Comparison of ENCODE assay signal across 1 cellular context in the genomic region with DNA sequence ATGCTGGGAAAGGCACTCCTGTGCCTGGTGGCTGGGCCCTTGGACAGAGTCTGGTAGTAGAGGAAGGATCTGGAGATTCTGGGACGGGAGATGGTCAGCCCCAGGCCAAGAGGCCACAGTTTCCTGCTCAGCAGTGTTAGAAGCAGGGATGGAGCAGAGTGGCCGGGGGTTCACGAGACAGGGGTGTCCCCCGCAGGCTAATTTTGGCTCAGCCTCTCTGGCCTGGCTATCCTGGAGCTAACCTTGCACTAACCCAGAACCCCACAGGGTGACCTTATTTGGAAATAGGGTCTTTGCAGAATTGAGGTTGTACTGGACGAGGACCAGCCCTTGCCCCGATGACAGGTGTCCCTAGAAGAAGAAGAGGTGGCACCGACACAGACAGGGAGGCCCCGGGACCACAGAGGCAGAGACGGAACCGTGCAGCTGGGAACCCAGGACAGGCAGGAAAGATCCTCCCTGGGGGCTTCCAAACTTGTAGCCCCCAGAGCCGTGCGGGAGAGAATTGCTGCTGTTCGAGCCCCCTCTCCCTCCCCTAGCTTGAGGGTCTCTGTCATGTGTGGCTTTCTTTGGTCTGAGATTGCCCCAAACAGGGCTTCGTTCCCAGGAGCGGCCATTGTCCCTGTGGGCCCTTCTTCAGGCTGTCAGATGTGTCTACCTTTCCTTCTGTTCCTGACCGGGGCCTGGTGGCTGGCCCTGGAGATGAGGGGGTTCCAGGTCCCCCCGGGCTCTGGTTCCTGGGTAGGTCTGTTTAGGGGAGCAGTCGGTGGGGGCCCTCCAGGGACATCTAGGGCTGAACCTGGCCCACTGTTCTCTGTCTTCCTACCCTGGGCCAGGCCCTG.
TF ChIP-seq lines count a peak whose summit lies in the region.

No MANE protein-coding gene starts in this region.

TF ChIP-seq in GM23338, 12 proteins besides CTCF, POLR2A, EP300 and RAD21 (continued from another document):
- TF ChIP-seq, protein P1, sequence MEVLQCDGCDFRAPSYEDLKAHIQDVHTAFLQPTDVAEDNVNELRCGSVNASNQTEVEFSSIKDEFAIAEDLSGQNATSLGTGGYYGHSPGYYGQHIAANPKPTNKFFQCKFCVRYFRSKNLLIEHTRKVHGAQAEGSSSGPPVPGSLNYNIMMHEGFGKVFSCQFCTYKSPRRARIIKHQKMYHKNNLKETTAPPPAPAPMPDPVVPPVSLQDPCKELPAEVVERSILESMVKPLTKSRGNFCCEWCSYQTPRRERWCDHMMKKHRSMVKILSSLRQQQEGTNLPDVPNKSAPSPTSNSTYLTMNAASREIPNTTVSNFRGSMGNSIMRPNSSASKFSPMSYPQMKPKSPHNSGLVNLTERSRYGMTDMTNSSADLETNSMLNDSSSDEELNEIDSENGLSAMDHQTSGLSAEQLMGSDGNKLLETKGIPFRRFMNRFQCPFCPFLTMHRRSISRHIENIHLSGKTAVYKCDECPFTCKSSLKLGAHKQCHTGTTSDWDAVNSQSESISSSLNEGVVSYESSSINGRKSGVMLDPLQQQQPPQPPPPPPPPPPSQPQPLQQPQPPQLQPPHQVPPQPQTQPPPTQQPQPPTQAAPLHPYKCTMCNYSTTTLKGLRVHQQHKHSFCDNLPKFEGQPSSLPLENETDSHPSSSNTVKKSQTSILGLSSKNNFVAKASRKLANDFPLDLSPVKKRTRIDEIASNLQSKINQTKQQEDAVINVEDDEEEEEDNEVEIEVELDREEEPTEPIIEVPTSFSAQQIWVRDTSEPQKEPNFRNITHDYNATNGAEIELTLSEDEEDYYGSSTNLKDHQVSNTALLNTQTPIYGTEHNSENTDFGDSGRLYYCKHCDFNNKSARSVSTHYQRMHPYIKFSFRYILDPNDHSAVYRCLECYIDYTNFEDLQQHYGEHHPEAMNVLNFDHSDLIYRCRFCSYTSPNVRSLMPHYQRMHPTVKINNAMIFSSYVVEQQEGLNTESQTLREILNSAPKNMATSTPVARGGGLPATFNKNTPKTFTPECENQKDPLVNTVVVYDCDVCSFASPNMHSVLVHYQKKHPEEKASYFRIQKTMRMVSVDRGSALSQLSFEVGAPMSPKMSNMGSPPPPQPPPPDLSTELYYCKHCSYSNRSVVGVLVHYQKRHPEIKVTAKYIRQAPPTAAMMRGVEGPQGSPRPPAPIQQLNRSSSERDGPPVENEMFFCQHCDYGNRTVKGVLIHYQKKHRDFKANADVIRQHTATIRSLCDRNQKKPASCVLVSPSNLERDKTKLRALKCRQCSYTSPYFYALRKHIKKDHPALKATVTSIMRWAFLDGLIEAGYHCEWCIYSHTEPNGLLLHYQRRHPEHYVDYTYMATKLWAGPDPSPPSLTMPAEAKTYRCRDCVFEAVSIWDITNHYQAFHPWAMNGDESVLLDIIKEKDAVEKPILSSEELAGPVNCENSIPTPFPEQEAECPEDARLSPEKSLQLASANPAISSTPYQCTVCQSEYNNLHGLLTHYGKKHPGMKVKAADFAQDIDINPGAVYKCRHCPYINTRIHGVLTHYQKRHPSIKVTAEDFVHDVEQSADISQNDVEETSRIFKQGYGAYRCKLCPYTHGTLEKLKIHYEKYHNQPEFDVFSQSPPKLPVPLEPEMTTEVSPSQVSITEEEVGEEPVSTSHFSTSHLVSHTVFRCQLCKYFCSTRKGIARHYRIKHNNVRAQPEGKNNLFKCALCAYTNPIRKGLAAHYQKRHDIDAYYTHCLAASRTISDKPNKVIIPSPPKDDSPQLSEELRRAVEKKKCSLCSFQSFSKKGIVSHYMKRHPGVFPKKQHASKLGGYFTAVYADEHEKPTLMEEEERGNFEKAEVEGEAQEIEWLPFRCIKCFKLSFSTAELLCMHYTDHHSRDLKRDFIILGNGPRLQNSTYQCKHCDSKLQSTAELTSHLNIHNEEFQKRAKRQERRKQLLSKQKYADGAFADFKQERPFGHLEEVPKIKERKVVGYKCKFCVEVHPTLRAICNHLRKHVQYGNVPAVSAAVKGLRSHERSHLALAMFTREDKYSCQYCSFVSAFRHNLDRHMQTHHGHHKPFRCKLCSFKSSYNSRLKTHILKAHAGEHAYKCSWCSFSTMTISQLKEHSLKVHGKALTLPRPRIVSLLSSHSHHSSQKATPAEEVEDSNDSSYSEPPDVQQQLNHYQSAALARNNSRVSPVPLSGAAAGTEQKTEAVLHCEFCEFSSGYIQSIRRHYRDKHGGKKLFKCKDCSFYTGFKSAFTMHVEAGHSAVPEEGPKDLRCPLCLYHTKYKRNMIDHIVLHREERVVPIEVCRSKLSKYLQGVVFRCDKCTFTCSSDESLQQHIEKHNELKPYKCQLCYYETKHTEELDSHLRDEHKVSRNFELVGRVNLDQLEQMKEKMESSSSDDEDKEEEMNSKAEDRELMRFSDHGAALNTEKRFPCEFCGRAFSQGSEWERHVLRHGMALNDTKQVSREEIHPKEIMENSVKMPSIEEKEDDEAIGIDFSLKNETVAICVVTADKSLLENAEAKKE (CRISPR knock-in tag; IDR thresholded peaks at IDR 0.05): no peak
- no peak for TF ChIP-seq JUNB (IDR thresholded peaks at IDR 0.05; ENCODE audit: unreplicated experiment)
- TF ChIP-seq EZH2phosphoT487 (IDR thresholded peaks at IDR 0.05; ENCODE audit: unreplicated experiment): no peak
- TF ChIP-seq NANOG (IDR thresholded peaks at IDR 0.05; ENCODE audit: borderline replicate concordance): no peak
- TF ChIP-seq ZNF331 (CRISPR knock-in tag; IDR thresholded peaks at IDR 0.05; ENCODE audit: low read depth): no peak
- TF ChIP-seq CREB1 (CRISPR knock-in tag; IDR thresholded peaks at IDR 0.05; ENCODE audit: low read depth): no peak
- no peak for TF ChIP-seq EZH2 (IDR thresholded peaks at IDR 0.05; ENCODE audit: low read depth, unreplicated experiment)
- TF ChIP-seq, protein P2, sequence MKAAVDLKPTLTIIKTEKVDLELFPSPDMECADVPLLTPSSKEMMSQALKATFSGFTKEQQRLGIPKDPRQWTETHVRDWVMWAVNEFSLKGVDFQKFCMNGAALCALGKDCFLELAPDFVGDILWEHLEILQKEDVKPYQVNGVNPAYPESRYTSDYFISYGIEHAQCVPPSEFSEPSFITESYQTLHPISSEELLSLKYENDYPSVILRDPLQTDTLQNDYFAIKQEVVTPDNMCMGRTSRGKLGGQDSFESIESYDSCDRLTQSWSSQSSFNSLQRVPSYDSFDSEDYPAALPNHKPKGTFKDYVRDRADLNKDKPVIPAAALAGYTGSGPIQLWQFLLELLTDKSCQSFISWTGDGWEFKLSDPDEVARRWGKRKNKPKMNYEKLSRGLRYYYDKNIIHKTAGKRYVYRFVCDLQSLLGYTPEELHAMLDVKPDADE (IDR thresholded peaks at IDR 0.05): no peak
- TF ChIP-seq STAT1 (IDR thresholded peaks at IDR 0.05; ENCODE audit: unreplicated experiment): no peak
- TF ChIP-seq ZNF114 (CRISPR knock-in tag; IDR thresholded peaks at IDR 0.05): no peak
- TF ChIP-seq, protein P3, sequence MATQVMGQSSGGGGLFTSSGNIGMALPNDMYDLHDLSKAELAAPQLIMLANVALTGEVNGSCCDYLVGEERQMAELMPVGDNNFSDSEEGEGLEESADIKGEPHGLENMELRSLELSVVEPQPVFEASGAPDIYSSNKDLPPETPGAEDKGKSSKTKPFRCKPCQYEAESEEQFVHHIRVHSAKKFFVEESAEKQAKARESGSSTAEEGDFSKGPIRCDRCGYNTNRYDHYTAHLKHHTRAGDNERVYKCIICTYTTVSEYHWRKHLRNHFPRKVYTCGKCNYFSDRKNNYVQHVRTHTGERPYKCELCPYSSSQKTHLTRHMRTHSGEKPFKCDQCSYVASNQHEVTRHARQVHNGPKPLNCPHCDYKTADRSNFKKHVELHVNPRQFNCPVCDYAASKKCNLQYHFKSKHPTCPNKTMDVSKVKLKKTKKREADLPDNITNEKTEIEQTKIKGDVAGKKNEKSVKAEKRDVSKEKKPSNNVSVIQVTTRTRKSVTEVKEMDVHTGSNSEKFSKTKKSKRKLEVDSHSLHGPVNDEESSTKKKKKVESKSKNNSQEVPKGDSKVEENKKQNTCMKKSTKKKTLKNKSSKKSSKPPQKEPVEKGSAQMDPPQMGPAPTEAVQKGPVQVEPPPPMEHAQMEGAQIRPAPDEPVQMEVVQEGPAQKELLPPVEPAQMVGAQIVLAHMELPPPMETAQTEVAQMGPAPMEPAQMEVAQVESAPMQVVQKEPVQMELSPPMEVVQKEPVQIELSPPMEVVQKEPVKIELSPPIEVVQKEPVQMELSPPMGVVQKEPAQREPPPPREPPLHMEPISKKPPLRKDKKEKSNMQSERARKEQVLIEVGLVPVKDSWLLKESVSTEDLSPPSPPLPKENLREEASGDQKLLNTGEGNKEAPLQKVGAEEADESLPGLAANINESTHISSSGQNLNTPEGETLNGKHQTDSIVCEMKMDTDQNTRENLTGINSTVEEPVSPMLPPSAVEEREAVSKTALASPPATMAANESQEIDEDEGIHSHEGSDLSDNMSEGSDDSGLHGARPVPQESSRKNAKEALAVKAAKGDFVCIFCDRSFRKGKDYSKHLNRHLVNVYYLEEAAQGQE (IDR thresholded peaks at IDR 0.05; ENCODE audit: unreplicated experiment): no peak
